Comparison of ENCODE assay signal across 21 cellular contexts in the genomic region with DNA sequence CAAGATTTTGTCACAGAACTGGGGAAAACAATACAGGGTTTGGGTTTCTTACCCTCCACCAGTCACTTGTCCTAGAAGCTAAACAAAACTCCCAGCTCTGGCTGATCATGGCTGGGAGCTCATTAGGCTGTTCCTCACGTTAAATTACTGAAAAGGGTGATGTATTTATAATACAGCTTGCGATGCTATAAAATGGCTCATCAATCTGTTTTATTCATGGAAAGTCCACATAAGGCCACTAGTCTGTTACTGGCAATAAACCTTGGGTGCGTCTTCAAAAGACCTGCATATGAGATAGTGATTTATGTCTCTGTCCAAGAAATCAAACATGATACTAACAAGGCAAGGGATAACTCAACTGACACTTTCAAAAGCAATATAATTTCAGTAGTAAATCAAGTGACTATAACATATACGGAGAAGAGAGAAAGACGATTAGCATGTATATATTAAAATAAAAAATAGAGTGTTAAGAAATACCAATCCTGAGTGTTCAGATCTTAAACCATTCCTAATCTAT.
A peak's percentile ranks its signal among the peaks of the same experiment; 100 is the strongest.
DNase-seq lines count a peak whose midpoint lies in the region; ATAC-seq and TF ChIP-seq lines count a peak whose summit lies in the region.
"Had no signal": no experiment of that assay in that cellular context is flagged by ENCODE, and none has a peak within 500 bp of the region (broad histone marks: within the 10 kb centered on the region; RNA-seq: fewer than 3 reads in every experiment).

No MANE protein-coding gene starts in this region.

- ATAC-seq in Panc1 (no peak), HG03045 (IDR thresholded peaks at IDR 0.05; ENCODE audit: unreplicated experiment) (no peak)
- ATAC-seq: Right ventricle myocardium inferior had no signal

- no peak overlapping the region for H3K4me3 ChIP-seq in Panc1 (ENCODE audit: low read depth in 2 of 2, low read length in 2 of 2)
- H3K4me3 ChIP-seq: SJSA1 had no signal

- H3K27ac ChIP-seq in Panc1 (ENCODE audit: low read length): peak overlapping the region; percentile 83; the same call in 1 of the 2 replicates
- H3K27ac ChIP-seq: KMS-11, SJSA1 had no signal

- no TSS peak for BruUV-seq in Panc1 (replicated peaks; lab: Mats Ljungman, UMichigan)

- POLR2A ChIA-PET in Panc1 (lab: Charles Lee): no interaction called here

- H3K27ac Mint-ChIP-seq in nephron: peak overlapping the region; percentile 1 to 85 (median 10)
- H3K27ac Mint-ChIP-seq: CD8-positive, alpha-beta memory T cell had no signal

- H3K4me3 Mint-ChIP-seq in nephron: no peak overlapping the region
- H3K4me3 Mint-ChIP-seq: CD8-positive, alpha-beta memory T cell had no signal

- in situ Hi-C loops in Panc1 (cut with HindIII; ENCODE audit: low pct_unique_long_range_greater_than_20kb, low sequenced_read_pairs): no loop called here

- no peaks in the 10 kb centered on the region for H3K27me3 ChIP-seq in Panc1 (ENCODE audit: control insufficient read depth, insufficient read depth, low read length)
- H3K27me3 ChIP-seq: SJSA1 had no signal

- H3K36me3 Mint-ChIP-seq in nephron (ENCODE audit: low read depth): no peaks in the 10 kb centered on the region
- H3K36me3 Mint-ChIP-seq: CD8-positive, alpha-beta memory T cell had no signal

- no peaks in the 10 kb centered on the region for H3K9me3 ChIP-seq in Panc1 (ENCODE audit: control insufficient read depth, insufficient read depth, low read depth, low read length)
- H3K9me3 ChIP-seq: SJSA1 had no signal

- H3K4me1 Mint-ChIP-seq in nephron: peaks cover 46% of the 10 kb centered on the region
- H3K4me1 Mint-ChIP-seq: CD8-positive, alpha-beta memory T cell had no signal

- CTCF ChIA-PET in Panc1 (lab: Charles Lee): no interaction called here

- TF ChIP-seq CTCF in Panc1 (IDR thresholded peaks at IDR 0.05): no peak
- TF ChIP-seq CTCF in nephron (IDR thresholded peaks at IDR 0.05; ENCODE audit: unreplicated experiment in 3 of 3): no peak

- DNase-seq in NCI-H2227 (lab: John Stamatoyannopoulos, UW; ENCODE audit: unreplicated experiment) (peak; percentile 13), NCI-H2227 treated with DMSO at 0.1 percent for 48 hours (lab: John Stamatoyannopoulos, UW) (no peak), Panc1 (ENCODE audit: low read depth, low spot score) (no peak), NCI-H187 (lab: John Stamatoyannopoulos, UW) (no peak), NCI-H2196 (lab: John Stamatoyannopoulos, UW; ENCODE audit: unreplicated experiment) (no peak)
- DNase-seq: AML-193; C1 segment of cervical spinal cord; Calu3; CD8-positive, alpha-beta memory T cell; DMS79; H7; NCI-H1092 treated with DMSO at 0.1 percent for 48 hours; NCI-H1694; NCI-H2081 treated with DMSO at 0.1 percent for 48 hours; NCI-H510A treated with DMSO at 0.1 percent for 48 hours; T-helper 1 cell had no signal

- intact Hi-C loops in Panc1 (cut with micrococcal nuclease; ENCODE audit: unreplicated experiment): no loop called here

- H3K27me3 Mint-ChIP-seq in nephron (ENCODE audit: low read depth): no peaks in the 10 kb centered on the region
- H3K27me3 Mint-ChIP-seq: CD8-positive, alpha-beta memory T cell had no signal

- no peaks in the 10 kb centered on the region for H3K9me3 Mint-ChIP-seq in nephron

- no peaks in the 10 kb centered on the region for H3K4me1 ChIP-seq in Panc1 (ENCODE audit: control insufficient read depth, insufficient read depth, low read length)

- no peaks in the 10 kb centered on the region for H3K36me3 ChIP-seq in Panc1 (ENCODE audit: control insufficient read depth, insufficient read depth, low read length)
- H3K36me3 ChIP-seq: SJSA1 had no signal
